8 cellular contexts compared by ENCODE assay signal in genomic region chr2:101253713-101254085, GRCh38. TPM values are rescaled to one million over a fixed set of nuclear protein-coding genes. Genes with fewer than 3 reads are reported as not detected.
A peak's percentile ranks its signal among the peaks of the same experiment; 100 is the strongest.
DNase-seq lines count a peak whose midpoint lies in the region; TF ChIP-seq lines count a peak whose summit lies in the region.

No MANE protein-coding gene starts in this region.

- TF ChIP-seq CTCF in GM06990 (IDR thresholded peaks at IDR 0.05; ENCODE audit: insufficient read depth, low read length, poor library complexity, severe bottlenecking) (no peak), fibroblast of lung (conservative IDR thresholded peaks at IDR 0.05 in 1 of 2, IDR thresholded peaks at IDR 0.05 in 1 of 2; ENCODE audit: low read depth in 1 of 2, low read length in 2 of 2) (no peak)

- peak overlapping the region; percentile 90 for H3K9ac ChIP-seq in fibroblast of lung (ENCODE audit: insufficient read depth, low read length)
- peak overlapping the region; percentile 76 for H3K9ac ChIP-seq in rectal smooth muscle tissue (ENCODE audit: low read length)

- H3K27me3 ChIP-seq in GM06990 (replicated peaks; ENCODE audit: control insufficient read depth, insufficient read depth, low read length) (no peaks in the 10 kb centered on the region), SJSA1 (replicated peaks) (no peaks in the 10 kb centered on the region), fibroblast of lung (ENCODE audit: control insufficient read depth, insufficient read depth, low read length) (no peaks in the 10 kb centered on the region), rectal smooth muscle tissue (ENCODE audit: control insufficient read depth, insufficient read depth, low read length) (no peaks in the 10 kb centered on the region)

- H4K20me1 ChIP-seq in fibroblast of lung (ENCODE audit: control insufficient read depth, extremely low read depth, insufficient read depth, low read length): no peaks in the 10 kb centered on the region

- no peak for DNase-seq in GM06990 (ENCODE audit: extremely low read depth, insufficient read length)
- peak in 1 of 2 experiments; percentile 15 for DNase-seq in SJSA1 (ENCODE audit: low read depth in 1 of 2, low spot score in 2 of 2)
- DNase-seq in fibroblast of lung (ENCODE audit: low read depth in 2 of 2): no peak
- no peak for DNase-seq in ecto neural progenitor cell (ENCODE audit: low spot score)
- no peak for DNase-seq in SIG-M5 (lab: John Stamatoyannopoulos, UW)
- no peak for DNase-seq in stimulated activated CD4-positive, alpha-beta T cell treated with anti-CD3 and anti-CD28 coated beads, Interleukin-15, amount 100 ng/mL, for 24 hours
- no peak for DNase-seq in ACHN

- H3K27ac ChIP-seq in SJSA1 (0 out of 2 replicates have a peak overlapping the region, but pooled peaks have one; percentile 84), fibroblast of lung (ENCODE audit: insufficient read depth, low read length) (peak overlapping the region; percentile 88), rectal smooth muscle tissue (ENCODE audit: low read depth, low read length) (no peak overlapping the region)

- H3K4me1 ChIP-seq in SJSA1 (replicated peaks) (peaks cover 13% of the 10 kb centered on the region), fibroblast of lung (ENCODE audit: control insufficient read depth, extremely low read depth, insufficient read depth, low read length) (peaks cover 4% of the 10 kb centered on the region), rectal smooth muscle tissue (ENCODE audit: control insufficient read depth, insufficient read depth, low read length) (peaks cover 12% of the 10 kb centered on the region)

- H3K36me3 ChIP-seq in GM06990 (ENCODE audit: control insufficient read depth, insufficient read depth, low read length) (no peaks in the 10 kb centered on the region), SJSA1 (peaks cover 26% of the 10 kb centered on the region), fibroblast of lung (ENCODE audit: control insufficient read depth, insufficient read depth, low read length) (no peaks in the 10 kb centered on the region), rectal smooth muscle tissue (ENCODE audit: control insufficient read depth, insufficient read depth, low read length) (peaks cover 2% of the 10 kb centered on the region)

- no peaks in the 10 kb centered on the region for H3K9me3 ChIP-seq in SJSA1 (replicated peaks)
- no peaks in the 10 kb centered on the region for H3K9me3 ChIP-seq in fibroblast of lung (ENCODE audit: control insufficient read depth, insufficient read depth, low read depth, low read length)

- in situ Hi-C loops in ACHN (cut with HindIII; ENCODE audit: low pct_ligation_motif_present, low pct_unique_long_range_greater_than_20kb, low sequenced_read_pairs): no loop called here

- H2AFZ ChIP-seq in fibroblast of lung (ENCODE audit: low read length): no peak overlapping the region

- H3K4me3 ChIP-seq in GM06990 (replicated peaks; ENCODE audit: low read depth, low read length) (peak overlapping the region; percentile 87), SJSA1 (peak overlapping the region; percentile 88), fibroblast of lung (replicated peaks in 1 of 4; ENCODE audit: control extremely low read depth in 1 of 4, insufficient read depth in 1 of 4, low read depth in 3 of 4, low read length in 4 of 4) (peak overlapping the region; percentile 90 to 97 (median 94)), rectal smooth muscle tissue (ENCODE audit: low read length) (peak overlapping the region; percentile 69)

- peaks cover 26% of the 10 kb centered on the region for H3K79me2 ChIP-seq in fibroblast of lung (ENCODE audit: control insufficient read depth, insufficient read depth, low read length)

- H3K4me2 ChIP-seq in fibroblast of lung (ENCODE audit: extremely low read depth, insufficient read depth, low read length): peak overlapping the region; percentile 92

RNA-seq across cellular contexts. Expression of gene CNOT11, which starts 1.0 kb away (rescaled TPM):
- 44.2 and 59.8 TPM in 2 replicates for total RNA-seq in SJSA1 (2014; rRNA removed; shearing (Covaris generic))
- 15.2 and 16.3 TPM in 2 replicates for total RNA-seq in fibroblast of lung
- polyA plus RNA-seq in fibroblast of lung: 53.1 and 71.6 TPM in 2 replicates
- polyA plus RNA-seq in fibroblast of lung (2012): 22.6 and 26.6 TPM in 2 replicates
- polyA minus RNA-seq in fibroblast of lung (ENCODE audit: low replicate concordance): 24.1 and 24.5 TPM in 2 replicates

RNA-seq across cellular contexts. Expression of gene RNF149, which starts 54.8 kb away (rescaled TPM):
- total RNA-seq in SJSA1 (2014; rRNA removed; shearing (Covaris generic)): 32.2 and 37.6 TPM in 2 replicates
- total RNA-seq in fibroblast of lung: 44.7 and 49.0 TPM in 2 replicates
- polyA plus RNA-seq in fibroblast of lung: 22.8 and 29.4 TPM in 2 replicates
- 20.4 and 26.4 TPM in 2 replicates for polyA plus RNA-seq in fibroblast of lung (2012)
- 19.6 and 23.8 TPM in 2 replicates for polyA minus RNA-seq in fibroblast of lung (ENCODE audit: low replicate concordance)
